14 cellular contexts compared by ENCODE assay signal in genomic region chr5:55855509-55855908, GRCh38. TPM values are rescaled to one million over a fixed set of nuclear protein-coding genes. Genes with fewer than 3 reads are reported as not detected.
DNase-seq lines count a peak whose midpoint lies in the region; ATAC-seq, FAIRE-seq and TF ChIP-seq lines count a peak whose summit lies in the region.
"Had no signal": no experiment of that assay in that cellular context is flagged by ENCODE, and none has a peak within 500 bp of the region (broad histone marks: within the 10 kb centered on the region; RNA-seq: fewer than 3 reads in every experiment).

No MANE protein-coding gene starts in this region.

- H3K4me1 ChIP-seq in K562 (replicated peaks in 1 of 2; ENCODE audit: control insufficient read depth in 2 of 2, insufficient read depth in 2 of 2, low read length in 2 of 2): no peaks in the 10 kb centered on the region
- H3K4me1 ChIP-seq in neural progenitor cell: no peaks in the 10 kb centered on the region

- peak overlapping the region; percentile 75 for H3K27ac Mint-ChIP-seq in activated CD4-positive, alpha-beta T cell treated with anti-CD3 and anti-CD28 coated beads, Interleukin-2, amount 10 ng/mL, durations not matched to agents 24 days and 14 days
- H3K27ac Mint-ChIP-seq in neural progenitor cell: no peak overlapping the region
- H3K27ac Mint-ChIP-seq: activated B cell treated with CpG ODN at 0.5 μM for 24 hours, mesothelial cell of epicardium had no signal

- TF ChIP-seq EP300 in K562 (IDR thresholded peaks at IDR 0.05; ENCODE audit: low read length): no peak

- TF ChIP-seq CTCF in K562 (IDR thresholded peaks at IDR 0.05 in 2 of 3, conservative IDR thresholded peaks at IDR 0.05 in 1 of 3; ENCODE audit: insufficient read depth in 2 of 3, low read depth in 1 of 3, low read length in 3 of 3): no peak
- TF ChIP-seq CTCF in neural progenitor cell (IDR thresholded peaks at IDR 0.05): peak; percentile 5

- H3K27ac ChIP-seq in K562 (ENCODE audit: extremely low read depth, low read depth, low read length) (no peak overlapping the region), neural progenitor cell (no peak overlapping the region)
- H3K27ac ChIP-seq: hepatocyte, suprapubic skin had no signal

- no peaks in the 10 kb centered on the region for H3K36me3 Mint-ChIP-seq in activated CD4-positive, alpha-beta T cell treated with anti-CD3 and anti-CD28 coated beads, Interleukin-2, amount 10 ng/mL, durations not matched to agents 24 days and 14 days (ENCODE audit: low read depth)
- no peaks in the 10 kb centered on the region for H3K36me3 Mint-ChIP-seq in neural progenitor cell
- H3K36me3 Mint-ChIP-seq: mesothelial cell of epicardium had no signal

- H3K4me2 ChIP-seq in K562 (ENCODE audit: insufficient read depth, low read length): no peak overlapping the region
- H3K4me2 ChIP-seq in neural progenitor cell: no peak overlapping the region
- H3K4me2 ChIP-seq: hepatocyte had no signal

- H3K36me3 ChIP-seq in K562 (ENCODE audit: control insufficient read depth, insufficient read depth, low read length) (no peaks in the 10 kb centered on the region), neural progenitor cell (no peaks in the 10 kb centered on the region)
- H3K36me3 ChIP-seq: suprapubic skin had no signal

- no peak for FAIRE-seq in K562 (lab: Jason Lieb, UNC)

- H3K79me2 ChIP-seq in K562 (ENCODE audit: control insufficient read depth, insufficient read depth, low read length) (no peaks in the 10 kb centered on the region), neural progenitor cell (ENCODE audit: low read depth) (no peaks in the 10 kb centered on the region)
- H3K79me2 ChIP-seq: hepatocyte had no signal

- peak; percentile 14 to 21; a peak in 2 of 4 replicates for TF ChIP-seq RAD21 in K562 (CRISPR knock-in tag; conservative IDR thresholded peaks at IDR 0.05 in 1 of 2, IDR thresholded peaks at IDR 0.05 in 1 of 2)

- H2AFZ ChIP-seq in K562 (ENCODE audit: low read depth, low read length): no peak overlapping the region
- peak overlapping the region; percentile 71 for H2AFZ ChIP-seq in neural progenitor cell (replicated peaks)
- H2AFZ ChIP-seq: hepatocyte had no signal

- H3K9me3 ChIP-seq in K562 (replicated peaks; ENCODE audit: control insufficient read depth, insufficient read depth, low read depth, low read length) (peaks cover under 1% of the 10 kb centered on the region; the same call in 1 of the 2 replicates), neural progenitor cell (ENCODE audit: low read depth) (no peaks in the 10 kb centered on the region)
- H3K9me3 ChIP-seq: suprapubic skin had no signal

- no peaks in the 10 kb centered on the region for H3K27me3 Mint-ChIP-seq in activated CD4-positive, alpha-beta T cell treated with anti-CD3 and anti-CD28 coated beads, Interleukin-2, amount 10 ng/mL, durations not matched to agents 24 days and 14 days
- peaks cover 4% of the 10 kb centered on the region for H3K27me3 Mint-ChIP-seq in neural progenitor cell (ENCODE audit: insufficient read depth, low read depth)

- in situ Hi-C loops in K562 (cut with MboI): no loop called here

- peak; percentile 78 for DNase-seq in activated CD4-positive, alpha-beta T cell treated with anti-CD3 and anti-CD28 coated beads, Interleukin-2, amount 10 ng/mL, durations not matched to agents 24 days and 14 days
- no peak for DNase-seq in activated CD4-positive, alpha-beta T cell treated with anti-CD3 and anti-CD28 coated beads for 4 hours
- DNase-seq in NOMO-1 treated with DMSO at 0.1 percent for 48 hours (lab: John Stamatoyannopoulos, UW; ENCODE audit: unreplicated experiment) (peak; percentile 21), K562 (ENCODE audit: extremely low read depth in 1 of 4, low spot score in 3 of 4) (no peak), neural progenitor cell (ENCODE audit: low spot score) (no peak), mesenteric fat pad (ENCODE audit: low spot score) (no peak), middle frontal gyrus (ENCODE audit: extremely low spot score, low spot score) (no peak)
- DNase-seq: activated B cell treated with CpG ODN at 0.5 μM for 24 hours, DMS 273 treated with DMSO at 0.1 percent for 48 hours, NCI-H510A had no signal

- WGBS in K562 (ENCODE audit: insufficient coverage, low coverage, missing lambda C conversion rate): 1% methylated on average over 5 of the region's 5 CpGs

- H3K9me3 Mint-ChIP-seq in activated CD4-positive, alpha-beta T cell treated with anti-CD3 and anti-CD28 coated beads, Interleukin-2, amount 10 ng/mL, durations not matched to agents 24 days and 14 days: no peaks in the 10 kb centered on the region
- H3K9me3 Mint-ChIP-seq in neural progenitor cell: no peaks in the 10 kb centered on the region
- H3K9me3 Mint-ChIP-seq: activated B cell treated with CpG ODN at 0.5 μM for 24 hours had no signal

- H4K20me1 ChIP-seq in K562 (replicated peaks; ENCODE audit: control insufficient read depth, insufficient read depth, low read length) (no peaks in the 10 kb centered on the region), neural progenitor cell (ENCODE audit: low read depth) (no peaks in the 10 kb centered on the region)

- CTCF ChIA-PET in K562 (lab: Yijun Ruan, JAX; ENCODE audit: low intra/inter-chr PET ratio): no interaction called here

- H3K4me3 Mint-ChIP-seq in activated CD4-positive, alpha-beta T cell treated with anti-CD3 and anti-CD28 coated beads, Interleukin-2, amount 10 ng/mL, durations not matched to agents 24 days and 14 days: peak overlapping the region; percentile 41
- no peak overlapping the region for H3K4me3 Mint-ChIP-seq in neural progenitor cell
- H3K4me3 Mint-ChIP-seq: activated B cell treated with CpG ODN at 0.5 μM for 24 hours, mesothelial cell of epicardium had no signal

- no peaks in the 10 kb centered on the region for H3F3A ChIP-seq in neural progenitor cell (ENCODE audit: low read depth)

- H3K27me3 ChIP-seq in K562 (ENCODE audit: control insufficient read depth in 2 of 2, insufficient read depth in 2 of 2, low read length in 2 of 2) (peaks cover 0 to 7% of the 10 kb centered on the region in 2 experiments; a peak in 2 of 5 replicates), neural progenitor cell (no peaks in the 10 kb centered on the region)
- H3K27me3 ChIP-seq: hepatocyte, suprapubic skin had no signal

- H3K4me1 Mint-ChIP-seq in activated CD4-positive, alpha-beta T cell treated with anti-CD3 and anti-CD28 coated beads, Interleukin-2, amount 10 ng/mL, durations not matched to agents 24 days and 14 days: peaks cover 57% of the 10 kb centered on the region
- H3K4me1 Mint-ChIP-seq in neural progenitor cell: peaks cover 7% of the 10 kb centered on the region
- H3K4me1 Mint-ChIP-seq: activated B cell treated with CpG ODN at 0.5 μM for 24 hours had no signal

- H3K9ac ChIP-seq in K562 (ENCODE audit: insufficient read depth in 1 of 2, low read depth in 2 of 2, low read length in 2 of 2): no peak overlapping the region
- H3K9ac ChIP-seq in neural progenitor cell: no peak overlapping the region

- ATAC-seq in K562 (0 out of 3 replicates have a peak, but pooled peaks have one; percentile 45), GM18511 (IDR thresholded peaks at IDR 0.05; ENCODE audit: unreplicated experiment) (no peak)

- POLR2A ChIA-PET in K562 (lab: Yijun Ruan, JAX): interaction anchor here (0.6 kb wide), 1 partner anchor 14 kb away, joined by 3 read pairs; no protein-coding TSS in a partner anchor

- no TSS peak for BruUV-seq in K562 (replicated peaks; lab: Mats Ljungman, UMichigan)

- TF ChIP-seq POLR2A in K562 (conservative IDR thresholded peaks at IDR 0.05): no peak

- intact Hi-C loops in activated CD4-positive, alpha-beta T cell treated with anti-CD3 and anti-CD28 coated beads, Interleukin-2, amount 10 ng/mL, durations not matched to agents 24 days and 14 days (cut with micrococcal nuclease): loop anchor here (5.0 kb wide), 1 partner anchor 202 kb away; no protein-coding TSS in a partner anchor
- intact Hi-C loops in K562 (cut with micrococcal nuclease): no loop called here

- no peaks in the 10 kb centered on the region for H3K9me1 ChIP-seq in K562 (ENCODE audit: control insufficient read depth, insufficient read depth, low read length)

- H3K4me3 ChIP-seq in K562 (no peak overlapping the region), neural progenitor cell (no peak overlapping the region)
- H3K4me3 ChIP-seq: hepatocyte, suprapubic skin had no signal

TF ChIP-seq in K562, 482 proteins besides CTCF, POLR2A, EP300 and RAD21:
- no peak for TF ChIP-seq KLF6 (CRISPR knock-in tag; IDR thresholded peaks at IDR 0.05; ENCODE audit: borderline replicate concordance)
- TF ChIP-seq EGR1 (conservative IDR thresholded peaks at IDR 0.05): peak; percentile 32; the same call in 1 of the 2 replicates
- no peak for TF ChIP-seq MCM2 (IDR thresholded peaks at IDR 0.05; ENCODE audit: low read depth)
- no peak for TF ChIP-seq ZNF347 (CRISPR knock-in tag; IDR thresholded peaks at IDR 0.05; ENCODE audit: low read depth)
- TF ChIP-seq MBD2 (IDR thresholded peaks at IDR 0.05; ENCODE audit: borderline replicate concordance, low read depth): no peak

RNA-seq across cellular contexts. Expression of gene IL31RA, which starts 4.4 kb away (rescaled TPM):
- 0.63 and 0.92 TPM in 2 replicates for total RNA-seq in activated CD4-positive, alpha-beta T cell treated with anti-CD3 and anti-CD28 coated beads, Interleukin-2, amount 10 ng/mL, durations not matched to agents 24 days and 14 days
- not detected in 2 replicates for total RNA-seq in K562 (2011; cell fraction: chromatin; rRNA removed; ENCODE audit: low replicate concordance)
- not detected in 2 replicates for total RNA-seq in K562 (2011; cell fraction: nucleolus; rRNA removed)
- total RNA-seq in K562 (2011; cell fraction: nucleoplasm; rRNA removed): not detected in 2 replicates
- not detected in 2 replicates for total RNA-seq in K562 (2014; rRNA removed)
- total RNA-seq in K562 (2014; rRNA removed; fragmentation: Illumina TruSeq; extraction: Trizol): not detected in 2 replicates
- total RNA-seq in K562 (2015; rRNA removed; fragmentation: Illumina TruSeq; extraction: Trizol): not detected in 2 replicates
- total RNA-seq in K562 (2021): not detected in 2 replicates
- polyA plus RNA-seq in K562 (2011; rRNA removed): not detected in 2 replicates
- polyA plus RNA-seq in K562 (2011; cell fraction: cytosol; rRNA removed): not detected in 2 replicates
- not detected in 2 replicates for polyA plus RNA-seq in K562 (2011; cell fraction: nucleus; rRNA removed)
- polyA plus RNA-seq in K562 (2012): 0.06 TPM in 1 of 2 replicates, not detected in the other
- not detected in 2 replicates for polyA plus RNA-seq in K562 (2014; fragmentation: Illumina TruSeq; extraction: Trizol)
- polyA plus RNA-seq in K562 (2014; fragmentation: Nextera tagmentation; extraction: Ambion mirVana): not detected
- polyA plus RNA-seq in K562 (2014; rRNA removed): not detected in 2 replicates
- not detected in 2 replicates for polyA minus RNA-seq in K562 (2011; rRNA and poly(A)+ RNA removed)
- not detected in 2 replicates for polyA minus RNA-seq in K562 (2011; cell fraction: cytosol; rRNA and poly(A)+ RNA removed)
- polyA minus RNA-seq in K562 (2011; cell fraction: nucleus; rRNA and poly(A)+ RNA removed): not detected in 2 replicates
- not detected in 2 replicates for total RNA-seq in neural progenitor cell (ENCODE audit: low replicate concordance)
- total RNA-seq in mesenteric fat pad: not detected
- total RNA-seq: activated B cell treated with CpG ODN at 0.5 μM for 24 hours, mesothelial cell of epicardium had no signal

Comparison
In these comparisons a context has a peak if more than half of its experiments do, and no peak if none do; other contexts are left out.
1. DNase-seq: peak in activated CD4-positive, alpha-beta T cell treated with anti-CD3 and anti-CD28 coated beads, Interleukin-2, amount 10 ng/mL, durations not matched to agents 24 days and 14 days (single experiment) and NOMO-1 treated with DMSO at 0.1 percent for 48 hours (single experiment); none in activated CD4-positive, alpha-beta T cell treated with anti-CD3 and anti-CD28 coated beads for 4 hours (0 of 2), K562 (0 of 4), neural progenitor cell (single experiment), mesenteric fat pad (single experiment) and middle frontal gyrus (single experiment).